ENCODE assay signal across 19 cellular contexts in genomic region chrX:136906921-136907510, GRCh38.
"Had no signal": no experiment of that assay in that cellular context is flagged by ENCODE, and none has a peak within 500 bp of the region (broad histone marks: within the 10 kb centered on the region; RNA-seq: fewer than 3 reads in every experiment).

No MANE protein-coding gene starts in this region.

- H3K36me3 ChIP-seq: adrenal gland, esophagus squamous epithelium, gastrocnemius medialis, left ventricle myocardium inferior, neutrophil, right lobe of liver, transverse colon had no signal

- H3K27ac Mint-ChIP-seq: activated naive CD8-positive, alpha-beta T cell; activated T-cell treated with anti-CD3 and anti-CD28 coated beads, Interleukin-2, amount 50 U/mL, for 24 hours; activated T-helper 17 cell treated with anti-CD3 and anti-CD28 coated beads, Interleukin-2, amount 50 U/mL, for 72 hours; naive thymus-derived CD8-positive, alpha-beta T cell; stimulated activated memory B cell treated with anti-CD40 and anti-IgM and Interleukin-4, amounts not matched to agents 10 μg/mL and 1 μg/mL and 100 μg/mL, for 72 hours; WTC11 had no signal

- H3K4me3 ChIP-seq: adrenal gland, coronary artery, esophagus squamous epithelium, gastrocnemius medialis, left ventricle myocardium inferior, right lobe of liver, skin epidermis, transverse colon had no signal

- H3K9me3 Mint-ChIP-seq: activated T-cell treated with anti-CD3 and anti-CD28 coated beads, Interleukin-2, amount 50 U/mL, for 24 hours; activated T-helper 17 cell treated with anti-CD3 and anti-CD28 coated beads, Interleukin-2, amount 50 U/mL, for 72 hours; naive thymus-derived CD8-positive, alpha-beta T cell; stimulated activated memory B cell treated with anti-CD40 and anti-IgM and Interleukin-4, amounts not matched to agents 10 μg/mL and 1 μg/mL and 100 μg/mL, for 72 hours; WTC11 had no signal

- DNase-seq: activated naive CD4-positive, alpha-beta T cell; activated T-cell treated with anti-CD3 and anti-CD28 coated beads, Interleukin-2, amount 50 U/mL, for 24 hours; adrenal gland; esophagus squamous epithelium; naive thymus-derived CD8-positive, alpha-beta T cell; stimulated activated CD4-positive, alpha-beta T cell treated with anti-CD3 and anti-CD28 coated beads, Interleukin-15, amount 100 ng/mL, for 24 hours; T1000; transverse colon had no signal

- H3K27me3 ChIP-seq: adrenal gland, esophagus squamous epithelium, gastrocnemius medialis, neutrophil, right lobe of liver, transverse colon had no signal

- H3K4me3 Mint-ChIP-seq: activated naive CD8-positive, alpha-beta T cell; activated T-cell treated with anti-CD3 and anti-CD28 coated beads, Interleukin-2, amount 50 U/mL, for 24 hours; naive thymus-derived CD8-positive, alpha-beta T cell; stimulated activated memory B cell treated with anti-CD40 and anti-IgM and Interleukin-4, amounts not matched to agents 10 μg/mL and 1 μg/mL and 100 μg/mL, for 72 hours; WTC11 had no signal

- H3K27ac ChIP-seq: adrenal gland, coronary artery, esophagus squamous epithelium, gastrocnemius medialis, left ventricle myocardium inferior, neutrophil, parathyroid adenoma, right lobe of liver, skin epidermis, transverse colon had no signal

- H3K27me3 Mint-ChIP-seq: activated naive CD8-positive, alpha-beta T cell; activated T-helper 17 cell treated with anti-CD3 and anti-CD28 coated beads, Interleukin-2, amount 50 U/mL, for 72 hours; naive thymus-derived CD8-positive, alpha-beta T cell; stimulated activated memory B cell treated with anti-CD40 and anti-IgM and Interleukin-4, amounts not matched to agents 10 μg/mL and 1 μg/mL and 100 μg/mL, for 72 hours had no signal

- H3K4me1 ChIP-seq: adrenal gland, right lobe of liver, transverse colon had no signal

- H3K9me3 ChIP-seq: adrenal gland, esophagus squamous epithelium, gastrocnemius medialis, left ventricle myocardium inferior, neutrophil, right lobe of liver, transverse colon had no signal

- H3K36me3 Mint-ChIP-seq: activated naive CD8-positive, alpha-beta T cell; naive thymus-derived CD8-positive, alpha-beta T cell; stimulated activated memory B cell treated with anti-CD40 and anti-IgM and Interleukin-4, amounts not matched to agents 10 μg/mL and 1 μg/mL and 100 μg/mL, for 72 hours; WTC11 had no signal
